Comparison of ENCODE assay signal across 1 cellular context in the genomic region with DNA sequence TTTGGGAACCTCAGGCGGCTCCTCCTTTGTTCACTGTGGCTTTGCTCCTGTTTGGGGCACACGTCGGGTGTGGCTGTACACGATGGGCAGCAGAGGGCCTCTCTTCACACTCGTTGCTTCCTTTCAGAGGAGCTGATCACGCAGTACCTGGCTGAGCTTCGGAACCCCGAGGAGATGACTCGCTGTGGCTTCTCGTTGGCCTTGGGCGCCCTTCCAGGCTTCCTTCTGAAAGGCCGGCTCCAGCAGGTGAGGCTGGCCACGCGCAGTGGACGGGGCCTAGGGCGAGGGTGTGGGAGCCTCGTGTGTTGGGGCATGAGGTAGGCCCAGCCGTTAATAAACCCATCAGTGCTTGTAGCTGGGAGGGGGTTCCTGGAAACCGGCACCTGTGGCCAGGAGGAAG.
TF ChIP-seq lines count a peak whose summit lies in the region.

No MANE protein-coding gene starts in this region.

TF ChIP-seq in HepG2, 621 proteins besides CTCF, POLR2A, EP300 and RAD21 (continued from another document):
- TF ChIP-seq, protein P1, sequence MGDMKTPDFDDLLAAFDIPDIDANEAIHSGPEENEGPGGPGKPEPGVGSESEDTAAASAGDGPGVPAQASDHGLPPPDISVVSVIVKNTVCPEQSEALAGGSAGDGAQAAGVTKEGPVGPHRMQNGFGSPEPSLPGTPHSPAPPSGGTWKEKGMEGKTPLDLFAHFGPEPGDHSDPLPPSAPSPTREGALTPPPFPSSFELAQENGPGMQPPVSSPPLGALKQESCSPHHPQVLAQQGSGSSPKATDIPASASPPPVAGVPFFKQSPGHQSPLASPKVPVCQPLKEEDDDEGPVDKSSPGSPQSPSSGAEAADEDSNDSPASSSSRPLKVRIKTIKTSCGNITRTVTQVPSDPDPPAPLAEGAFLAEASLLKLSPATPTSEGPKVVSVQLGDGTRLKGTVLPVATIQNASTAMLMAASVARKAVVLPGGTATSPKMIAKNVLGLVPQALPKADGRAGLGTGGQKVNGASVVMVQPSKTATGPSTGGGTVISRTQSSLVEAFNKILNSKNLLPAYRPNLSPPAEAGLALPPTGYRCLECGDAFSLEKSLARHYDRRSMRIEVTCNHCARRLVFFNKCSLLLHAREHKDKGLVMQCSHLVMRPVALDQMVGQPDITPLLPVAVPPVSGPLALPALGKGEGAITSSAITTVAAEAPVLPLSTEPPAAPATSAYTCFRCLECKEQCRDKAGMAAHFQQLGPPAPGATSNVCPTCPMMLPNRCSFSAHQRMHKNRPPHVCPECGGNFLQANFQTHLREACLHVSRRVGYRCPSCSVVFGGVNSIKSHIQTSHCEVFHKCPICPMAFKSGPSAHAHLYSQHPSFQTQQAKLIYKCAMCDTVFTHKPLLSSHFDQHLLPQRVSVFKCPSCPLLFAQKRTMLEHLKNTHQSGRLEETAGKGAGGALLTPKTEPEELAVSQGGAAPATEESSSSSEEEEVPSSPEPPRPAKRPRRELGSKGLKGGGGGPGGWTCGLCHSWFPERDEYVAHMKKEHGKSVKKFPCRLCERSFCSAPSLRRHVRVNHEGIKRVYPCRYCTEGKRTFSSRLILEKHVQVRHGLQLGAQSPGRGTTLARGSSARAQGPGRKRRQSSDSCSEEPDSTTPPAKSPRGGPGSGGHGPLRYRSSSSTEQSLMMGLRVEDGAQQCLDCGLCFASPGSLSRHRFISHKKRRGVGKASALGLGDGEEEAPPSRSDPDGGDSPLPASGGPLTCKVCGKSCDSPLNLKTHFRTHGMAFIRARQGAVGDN (CRISPR knock-in tag; IDR thresholded peaks at IDR 0.05): peak; percentile 62
- TF ChIP-seq ZBTB38 (CRISPR knock-in tag; IDR thresholded peaks at IDR 0.05) (0 out of 2 replicates have a peak, but pooled peaks have one; percentile 36), U2AF1 (optimal IDR thresholded peaks at IDR 0.05; ENCODE audit: low read depth, low read length) (no peak), ZNF777 (CRISPR knock-in tag; IDR thresholded peaks at IDR 0.05) (no peak), ZFYVE20 (CRISPR knock-in tag; IDR thresholded peaks at IDR 0.05; ENCODE audit: borderline replicate concordance, low read depth) (no peak), KDM4B (CRISPR knock-in tag; IDR thresholded peaks at IDR 0.05) (no peak), ZBTB3 (CRISPR knock-in tag; IDR thresholded peaks at IDR 0.05; ENCODE audit: borderline replicate concordance, low read depth) (no peak), XBP1 (CRISPR knock-in tag; IDR thresholded peaks at IDR 0.05) (no peak)
- TF ChIP-seq, protein P2, sequence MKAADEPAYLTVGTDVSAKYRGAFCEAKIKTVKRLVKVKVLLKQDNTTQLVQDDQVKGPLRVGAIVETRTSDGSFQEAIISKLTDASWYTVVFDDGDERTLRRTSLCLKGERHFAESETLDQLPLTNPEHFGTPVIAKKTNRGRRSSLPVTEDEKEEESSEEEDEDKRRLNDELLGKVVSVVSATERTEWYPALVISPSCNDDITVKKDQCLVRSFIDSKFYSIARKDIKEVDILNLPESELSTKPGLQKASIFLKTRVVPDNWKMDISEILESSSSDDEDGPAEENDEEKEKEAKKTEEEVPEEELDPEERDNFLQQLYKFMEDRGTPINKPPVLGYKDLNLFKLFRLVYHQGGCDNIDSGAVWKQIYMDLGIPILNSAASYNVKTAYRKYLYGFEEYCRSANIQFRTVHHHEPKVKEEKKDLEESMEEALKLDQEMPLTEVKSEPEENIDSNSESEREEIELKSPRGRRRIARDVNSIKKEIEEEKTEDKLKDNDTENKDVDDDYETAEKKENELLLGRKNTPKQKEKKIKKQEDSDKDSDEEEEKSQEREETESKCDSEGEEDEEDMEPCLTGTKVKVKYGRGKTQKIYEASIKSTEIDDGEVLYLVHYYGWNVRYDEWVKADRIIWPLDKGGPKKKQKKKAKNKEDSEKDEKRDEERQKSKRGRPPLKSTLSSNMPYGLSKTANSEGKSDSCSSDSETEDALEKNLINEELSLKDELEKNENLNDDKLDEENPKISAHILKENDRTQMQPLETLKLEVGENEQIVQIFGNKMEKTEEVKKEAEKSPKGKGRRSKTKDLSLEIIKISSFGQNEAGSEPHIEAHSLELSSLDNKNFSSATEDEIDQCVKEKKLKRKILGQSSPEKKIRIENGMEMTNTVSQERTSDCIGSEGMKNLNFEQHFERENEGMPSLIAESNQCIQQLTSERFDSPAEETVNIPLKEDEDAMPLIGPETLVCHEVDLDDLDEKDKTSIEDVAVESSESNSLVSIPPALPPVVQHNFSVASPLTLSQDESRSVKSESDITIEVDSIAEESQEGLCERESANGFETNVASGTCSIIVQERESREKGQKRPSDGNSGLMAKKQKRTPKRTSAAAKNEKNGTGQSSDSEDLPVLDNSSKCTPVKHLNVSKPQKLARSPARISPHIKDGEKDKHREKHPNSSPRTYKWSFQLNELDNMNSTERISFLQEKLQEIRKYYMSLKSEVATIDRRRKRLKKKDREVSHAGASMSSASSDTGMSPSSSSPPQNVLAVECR (CRISPR knock-in tag; IDR thresholded peaks at IDR 0.05; ENCODE audit: borderline replicate concordance): no peak
- TF ChIP-seq, protein P3, sequence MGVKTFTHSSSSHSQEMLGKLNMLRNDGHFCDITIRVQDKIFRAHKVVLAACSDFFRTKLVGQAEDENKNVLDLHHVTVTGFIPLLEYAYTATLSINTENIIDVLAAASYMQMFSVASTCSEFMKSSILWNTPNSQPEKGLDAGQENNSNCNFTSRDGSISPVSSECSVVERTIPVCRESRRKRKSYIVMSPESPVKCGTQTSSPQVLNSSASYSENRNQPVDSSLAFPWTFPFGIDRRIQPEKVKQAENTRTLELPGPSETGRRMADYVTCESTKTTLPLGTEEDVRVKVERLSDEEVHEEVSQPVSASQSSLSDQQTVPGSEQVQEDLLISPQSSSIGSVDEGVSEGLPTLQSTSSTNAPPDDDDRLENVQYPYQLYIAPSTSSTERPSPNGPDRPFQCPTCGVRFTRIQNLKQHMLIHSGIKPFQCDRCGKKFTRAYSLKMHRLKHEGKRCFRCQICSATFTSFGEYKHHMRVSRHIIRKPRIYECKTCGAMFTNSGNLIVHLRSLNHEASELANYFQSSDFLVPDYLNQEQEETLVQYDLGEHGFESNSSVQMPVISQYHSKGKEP (CRISPR knock-in tag; IDR thresholded peaks at IDR 0.05): no peak
- TF ChIP-seq, protein P4, sequence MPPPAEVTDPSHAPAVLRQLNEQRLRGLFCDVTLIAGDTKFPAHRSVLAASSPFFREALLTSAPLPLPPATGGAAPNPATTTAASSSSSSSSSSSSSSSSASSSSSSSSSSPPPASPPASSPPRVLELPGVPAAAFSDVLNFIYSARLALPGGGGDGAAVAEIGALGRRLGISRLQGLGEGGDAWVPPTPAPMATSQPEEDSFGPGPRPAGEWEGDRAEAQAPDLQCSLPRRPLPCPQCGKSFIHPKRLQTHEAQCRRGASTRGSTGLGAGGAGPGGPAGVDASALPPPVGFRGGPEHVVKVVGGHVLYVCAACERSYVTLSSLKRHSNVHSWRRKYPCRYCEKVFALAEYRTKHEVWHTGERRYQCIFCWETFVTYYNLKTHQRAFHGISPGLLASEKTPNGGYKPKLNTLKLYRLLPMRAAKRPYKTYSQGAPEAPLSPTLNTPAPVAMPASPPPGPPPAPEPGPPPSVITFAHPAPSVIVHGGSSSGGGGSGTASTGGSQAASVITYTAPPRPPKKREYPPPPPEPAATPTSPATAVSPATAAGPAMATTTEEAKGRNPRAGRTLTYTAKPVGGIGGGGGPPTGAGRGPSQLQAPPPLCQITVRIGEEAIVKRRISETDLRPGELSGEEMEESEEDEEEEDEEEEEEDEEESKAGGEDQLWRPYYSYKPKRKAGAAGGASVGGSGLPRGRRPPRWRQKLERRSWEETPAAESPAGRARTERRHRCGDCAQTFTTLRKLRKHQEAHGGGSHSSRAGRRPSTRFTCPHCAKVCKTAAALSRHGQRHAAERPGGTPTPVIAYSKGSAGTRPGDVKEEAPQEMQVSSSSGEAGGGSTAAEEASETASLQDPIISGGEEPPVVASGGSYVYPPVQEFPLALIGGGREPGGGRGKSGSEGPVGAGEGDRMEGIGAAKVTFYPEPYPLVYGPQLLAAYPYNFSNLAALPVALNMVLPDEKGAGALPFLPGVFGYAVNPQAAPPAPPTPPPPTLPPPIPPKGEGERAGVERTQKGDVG (CRISPR knock-in tag; IDR thresholded peaks at IDR 0.05; ENCODE audit: borderline replicate concordance): peak; percentile 39; the same call in 1 of the 2 replicates
